1 cellular context compared by ENCODE assay signal in the genomic region with DNA sequence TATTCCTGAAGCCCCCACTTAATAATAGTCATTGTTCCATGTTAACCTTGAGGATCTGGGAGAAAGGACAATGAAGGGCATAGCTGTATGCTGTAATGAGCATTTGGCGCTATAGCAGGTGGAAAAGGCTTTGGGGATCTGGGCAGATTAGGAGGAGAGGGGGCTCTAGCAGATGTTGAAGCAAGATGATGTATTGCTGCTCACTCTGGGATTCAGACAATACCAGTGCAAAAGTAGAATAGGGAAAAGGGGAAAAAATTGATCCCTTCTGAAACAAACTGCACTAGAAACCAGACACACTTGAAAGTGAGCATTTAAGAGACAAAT.
TF ChIP-seq lines count a peak whose summit lies in the region.

No MANE protein-coding gene starts in this region.

TF ChIP-seq in GM23338, 12 proteins besides CTCF, POLR2A, EP300 and RAD21 (continued from another document):
- TF ChIP-seq ZNF462 (CRISPR knock-in tag; IDR thresholded peaks at IDR 0.05): no peak
- TF ChIP-seq CREB1 (CRISPR knock-in tag; IDR thresholded peaks at IDR 0.05; ENCODE audit: low read depth): no peak
- TF ChIP-seq ETS1 (IDR thresholded peaks at IDR 0.05): no peak
- no peak for TF ChIP-seq NANOG (IDR thresholded peaks at IDR 0.05; ENCODE audit: borderline replicate concordance)
- no peak for TF ChIP-seq JUNB (IDR thresholded peaks at IDR 0.05; ENCODE audit: unreplicated experiment)
- TF ChIP-seq EZH2 (IDR thresholded peaks at IDR 0.05; ENCODE audit: low read depth, unreplicated experiment): no peak
- TF ChIP-seq ZNF331 (CRISPR knock-in tag; IDR thresholded peaks at IDR 0.05; ENCODE audit: low read depth): no peak
- TF ChIP-seq, protein P1, sequence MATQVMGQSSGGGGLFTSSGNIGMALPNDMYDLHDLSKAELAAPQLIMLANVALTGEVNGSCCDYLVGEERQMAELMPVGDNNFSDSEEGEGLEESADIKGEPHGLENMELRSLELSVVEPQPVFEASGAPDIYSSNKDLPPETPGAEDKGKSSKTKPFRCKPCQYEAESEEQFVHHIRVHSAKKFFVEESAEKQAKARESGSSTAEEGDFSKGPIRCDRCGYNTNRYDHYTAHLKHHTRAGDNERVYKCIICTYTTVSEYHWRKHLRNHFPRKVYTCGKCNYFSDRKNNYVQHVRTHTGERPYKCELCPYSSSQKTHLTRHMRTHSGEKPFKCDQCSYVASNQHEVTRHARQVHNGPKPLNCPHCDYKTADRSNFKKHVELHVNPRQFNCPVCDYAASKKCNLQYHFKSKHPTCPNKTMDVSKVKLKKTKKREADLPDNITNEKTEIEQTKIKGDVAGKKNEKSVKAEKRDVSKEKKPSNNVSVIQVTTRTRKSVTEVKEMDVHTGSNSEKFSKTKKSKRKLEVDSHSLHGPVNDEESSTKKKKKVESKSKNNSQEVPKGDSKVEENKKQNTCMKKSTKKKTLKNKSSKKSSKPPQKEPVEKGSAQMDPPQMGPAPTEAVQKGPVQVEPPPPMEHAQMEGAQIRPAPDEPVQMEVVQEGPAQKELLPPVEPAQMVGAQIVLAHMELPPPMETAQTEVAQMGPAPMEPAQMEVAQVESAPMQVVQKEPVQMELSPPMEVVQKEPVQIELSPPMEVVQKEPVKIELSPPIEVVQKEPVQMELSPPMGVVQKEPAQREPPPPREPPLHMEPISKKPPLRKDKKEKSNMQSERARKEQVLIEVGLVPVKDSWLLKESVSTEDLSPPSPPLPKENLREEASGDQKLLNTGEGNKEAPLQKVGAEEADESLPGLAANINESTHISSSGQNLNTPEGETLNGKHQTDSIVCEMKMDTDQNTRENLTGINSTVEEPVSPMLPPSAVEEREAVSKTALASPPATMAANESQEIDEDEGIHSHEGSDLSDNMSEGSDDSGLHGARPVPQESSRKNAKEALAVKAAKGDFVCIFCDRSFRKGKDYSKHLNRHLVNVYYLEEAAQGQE (IDR thresholded peaks at IDR 0.05; ENCODE audit: unreplicated experiment): no peak
- no peak for TF ChIP-seq POLR2AphosphoS5 (IDR thresholded peaks at IDR 0.05; ENCODE audit: low read depth)
- TF ChIP-seq EZH2phosphoT487 (IDR thresholded peaks at IDR 0.05; ENCODE audit: unreplicated experiment): no peak
